1 cellular context compared by ENCODE assay signal in the genomic region with DNA sequence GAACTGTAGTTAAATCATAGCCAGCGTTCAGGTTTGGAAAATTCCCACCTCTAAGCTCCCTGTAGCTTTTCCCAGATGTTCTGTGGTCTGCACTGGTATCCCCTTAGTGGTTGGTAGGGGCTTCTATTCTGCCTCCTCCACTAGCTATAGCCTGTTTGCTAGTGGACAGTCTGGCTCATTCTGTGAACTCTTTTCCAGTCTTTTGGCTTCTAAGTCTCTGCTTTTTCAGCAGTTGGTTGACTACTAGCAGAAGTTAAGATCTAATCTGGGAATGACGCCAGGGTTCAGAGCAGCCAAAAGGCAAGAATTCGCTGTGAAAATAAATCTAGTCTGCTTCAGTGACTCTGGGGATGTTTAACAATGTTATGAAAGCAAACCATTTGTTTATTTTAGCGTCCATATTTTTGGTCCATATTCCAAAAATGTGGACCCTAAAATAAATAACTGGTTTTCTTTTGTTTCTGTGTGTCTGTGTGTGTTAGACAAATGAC.
TF ChIP-seq lines count a peak whose summit lies in the region.

No MANE protein-coding gene starts in this region.

TF ChIP-seq in SK-N-SH, 30 proteins besides CTCF, POLR2A, EP300 and RAD21 (continued from another document):
- peak; percentile 27; the same call in 1 of the 2 replicates for TF ChIP-seq RCOR1 (IDR thresholded peaks at IDR 0.05; ENCODE audit: low read length)
